26 cellular contexts compared by ENCODE assay signal in the genomic region with DNA sequence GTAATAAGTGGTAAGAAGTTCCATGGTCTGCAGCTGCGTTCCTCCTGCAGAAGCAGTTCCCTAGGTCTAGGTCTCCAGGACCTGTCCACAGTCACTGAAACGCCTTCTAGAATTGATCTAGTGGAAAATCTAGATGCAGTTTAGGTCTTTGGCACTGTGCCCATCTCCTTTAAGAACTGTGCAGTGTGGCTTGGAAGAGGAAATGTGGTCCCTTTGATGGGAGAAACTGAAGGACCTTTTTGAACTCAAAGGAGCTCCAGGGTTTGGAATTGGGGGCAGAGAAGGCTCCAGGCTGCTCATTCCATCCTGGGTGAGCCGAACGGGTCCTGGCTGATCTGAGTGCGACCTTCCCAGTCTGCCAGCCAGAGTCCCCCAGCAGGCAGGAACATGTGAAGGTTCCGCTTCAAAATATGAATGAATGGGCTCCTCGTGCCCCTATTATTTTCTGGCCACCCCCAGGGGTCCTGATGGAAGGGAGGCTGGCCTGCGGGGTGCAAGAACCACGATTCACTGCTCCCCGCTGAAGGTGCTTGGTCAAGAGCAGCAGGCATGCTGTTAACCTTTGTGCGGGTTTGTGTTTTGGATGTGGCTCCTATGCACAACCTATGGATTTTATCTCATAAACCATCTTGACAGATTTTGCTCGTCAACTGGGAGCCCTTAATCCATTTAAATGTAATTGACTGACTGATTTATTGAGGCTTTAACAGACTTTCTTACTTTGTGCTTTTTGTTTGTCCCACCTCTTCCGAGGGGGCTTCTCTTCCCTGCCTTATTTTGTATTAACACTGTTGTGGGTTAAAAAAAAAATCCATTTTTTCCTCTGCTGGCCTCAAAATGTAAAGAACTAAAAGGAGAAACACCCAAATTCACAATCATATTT. TPM values are rescaled to one million over a fixed set of nuclear protein-coding genes. Genes with fewer than 3 reads are reported as not detected.
A peak's percentile ranks its signal among the peaks of the same experiment; 100 is the strongest.
DNase-seq lines count a peak whose midpoint lies in the region; ATAC-seq and TF ChIP-seq lines count a peak whose summit lies in the region.
"Had no signal": no experiment of that assay in that cellular context is flagged by ENCODE, and none has a peak within 500 bp of the region (broad histone marks: within the 10 kb centered on the region; RNA-seq: fewer than 3 reads in every experiment).

No MANE protein-coding gene starts in this region.

- TF ChIP-seq CTCF in DND-41 (IDR thresholded peaks at IDR 0.05; ENCODE audit: borderline replicate concordance, extremely low read depth, low read length, poor library complexity, severe bottlenecking) = no peak
- TF ChIP-seq CTCF in PC-9 (conservative IDR thresholded peaks at IDR 0.05) = no peak
- TF ChIP-seq CTCF in fibroblast of the aortic adventitia (IDR thresholded peaks at IDR 0.05; ENCODE audit: insufficient read depth, low read length) = no peak
- TF ChIP-seq CTCF in CD8-positive, alpha-beta T cell (IDR thresholded peaks at IDR 0.05) = no peak

- intact Hi-C loops in PC-9 (cut with micrococcal nuclease; ENCODE audit: unreplicated experiment) = no loop called here
- intact Hi-C loops in CD8-positive, alpha-beta T cell (cut with DNase I, micrococcal nuclease) = no loop called here

- peaks cover 12% of the 10 kb centered on the region for H3K36me3 Mint-ChIP-seq in CD8-positive, alpha-beta T cell
- H3K36me3 Mint-ChIP-seq: activated naive CD8-positive, alpha-beta T cell treated with anti-CD3 and anti-CD28 coated beads for 36 hours had no signal

- in situ Hi-C loops in KBM-7 (cut with MboI; ENCODE audit: low pct_unique_long_range_greater_than_20kb, low sequenced_read_pairs) = no loop called here

- H3K9ac ChIP-seq in DND-41 (ENCODE audit: low read depth, low read length) = no peak overlapping the region

- H3K4me2 ChIP-seq in DND-41 (ENCODE audit: insufficient read depth, low read length) (no peak overlapping the region), PC-9 (no peak overlapping the region)

- peak; percentile 57; the same call in 2 of the 3 replicates for ATAC-seq in DND-41 (ENCODE audit: insufficient read depth, low read depth)
- no peak for ATAC-seq in CD8-positive, alpha-beta T cell
- ATAC-seq: gastroesophageal sphincter; pancreas; PC-3; Right ventricle myocardium inferior; stimulated activated naive CD8-positive, alpha-beta T cell treated with anti-CD3 and anti-CD28 coated beads, Interleukin-15, Interleukin-2, amounts not matched to agents 100 U/mL and 50 U/mL, for 24 hours had no signal

- POLR2A ChIA-PET in PC-9 (lab: Charles Lee; ENCODE audit: unreplicated experiment) = no interaction called here
- POLR2A ChIA-PET in CD8-positive, alpha-beta T cell (lab: Charles Lee) = no interaction called here

- H3K9me3 ChIP-seq in DND-41 (ENCODE audit: insufficient read depth, low read length, severe bottlenecking) (no peaks in the 10 kb centered on the region), PC-9 (ENCODE audit: insufficient read depth, low read depth) (no peaks in the 10 kb centered on the region)
- no peaks in the 10 kb centered on the region for H3K9me3 ChIP-seq in CD8-positive, alpha-beta T cell (ENCODE audit: low read length)
- H3K9me3 ChIP-seq: gastroesophageal sphincter, pancreas, testis had no signal

- no peaks in the 10 kb centered on the region for H3K9me2 ChIP-seq in PC-9 (ENCODE audit: insufficient read depth)

- H3K4me3 Mint-ChIP-seq in CD8-positive, alpha-beta T cell = no peak overlapping the region
- H3K4me3 Mint-ChIP-seq: activated CD4-positive, alpha-beta T cell treated with anti-CD3 and anti-CD28 coated beads, Interleukin-2, amount 10 ng/mL, durations not matched to agents 7 days and 5 days; activated naive CD8-positive, alpha-beta T cell treated with anti-CD3 and anti-CD28 coated beads for 36 hours; memory B cell had no signal

- peaks cover 4% of the 10 kb centered on the region; the same call in 1 of the 2 replicates for H3F3A ChIP-seq in PC-9 (ENCODE audit: insufficient read depth, low read depth)

- H3K79me2 ChIP-seq in DND-41 (ENCODE audit: insufficient read depth, low read length) (no peaks in the 10 kb centered on the region), PC-9 (ENCODE audit: low read depth) (no peaks in the 10 kb centered on the region)

- peaks cover 5% of the 10 kb centered on the region for H3K4me1 Mint-ChIP-seq in CD8-positive, alpha-beta T cell (ENCODE audit: low read depth)

- CTCF ChIA-PET in PC-9 (lab: Charles Lee) = interaction anchor here (0.6 kb wide), 1 partner anchor 33 kb away, joined by 5 read pairs; no protein-coding TSS in a partner anchor
- CTCF ChIA-PET in CD8-positive, alpha-beta T cell (lab: Charles Lee) = no interaction called here

- H3K4me1 ChIP-seq in DND-41 (ENCODE audit: insufficient read depth, low read length) = peaks cover 3% of the 10 kb centered on the region
- H3K4me1 ChIP-seq in PC-9 (replicated peaks; ENCODE audit: insufficient read depth) = peaks cover 15% of the 10 kb centered on the region
- H3K4me1 ChIP-seq in CD8-positive, alpha-beta T cell (ENCODE audit: insufficient read depth, low read length) = peaks cover 10% of the 10 kb centered on the region
- H3K4me1 ChIP-seq: pancreas had no signal

- H4K20me1 ChIP-seq in DND-41 (ENCODE audit: insufficient read depth, low read length) (0 out of 2 replicates have a peak, but pooled peaks cover 3% of the 10 kb centered on the region), PC-9 (ENCODE audit: insufficient read depth) (no peaks in the 10 kb centered on the region)

- peak; percentile 6 for DNase-seq in DMS79 treated with DMSO at 0.1 percent for 48 hours (lab: John Stamatoyannopoulos, UW)
- no peak for DNase-seq in DMS79 (lab: John Stamatoyannopoulos, UW)
- DNase-seq in DND-41 = peak; percentile 24
- no peak for DNase-seq in PC-9
- DNase-seq in fibroblast of the aortic adventitia (ENCODE audit: low read depth) = peak; percentile 9
- no peak for DNase-seq in KBM-7
- no peak for DNase-seq in GM19240 (ENCODE audit: insufficient read length, low spot score)
- DNase-seq in CD8-positive, alpha-beta T cell = no peak
- DNase-seq: activated CD4-positive, alpha-beta T cell treated with anti-CD3 and anti-CD28 coated beads, Interleukin-2, amount 10 ng/mL, durations not matched to agents 7 days and 5 days; activated naive CD8-positive, alpha-beta T cell treated with anti-CD3 and anti-CD28 coated beads for 36 hours; anterior cingulate cortex; KG1; NCI-H1436 treated with DMSO at 0.1 percent for 48 hours; NCI-H446 treated with DMSO at 0.1 percent for 48 hours; PC-3; stimulated activated naive CD8-positive, alpha-beta T cell treated with anti-CD3 and anti-CD28 coated beads, Interleukin-15, Interleukin-2, amounts not matched to agents 100 U/mL and 50 U/mL, for 24 hours; testis; WERI-Rb-1 had no signal

- H3K36me3 ChIP-seq in DND-41 (ENCODE audit: insufficient read depth, low read length) = no peaks in the 10 kb centered on the region
- no peaks in the 10 kb centered on the region for H3K36me3 ChIP-seq in PC-9 (ENCODE audit: low read depth)
- no peaks in the 10 kb centered on the region for H3K36me3 ChIP-seq in CD8-positive, alpha-beta T cell (ENCODE audit: insufficient read depth, low read length)
- H3K36me3 ChIP-seq: pancreas had no signal

- H3K27ac ChIP-seq in DND-41 (ENCODE audit: low read length) (no peak overlapping the region), PC-9 (no peak overlapping the region)
- no peak overlapping the region for H3K27ac ChIP-seq in CD8-positive, alpha-beta T cell (ENCODE audit: low read depth, low read length)
- H3K27ac ChIP-seq: 22Rv1, C4-2B, gastroesophageal sphincter, pancreas, skin epidermis, testis, WERI-Rb-1 had no signal

- BruUV-seq in PC-9 (replicated peaks; lab: Mats Ljungman, UMichigan) = TSS peak; percentile 31

- H3K27me3 ChIP-seq in DND-41 (ENCODE audit: insufficient read depth, low read length, poor library complexity) (peaks cover 21% of the 10 kb centered on the region), PC-9 (ENCODE audit: insufficient read depth, low read depth) (no peaks in the 10 kb centered on the region)
- H3K27me3 ChIP-seq in CD8-positive, alpha-beta T cell (ENCODE audit: insufficient read depth, low read length) = peaks cover 7% of the 10 kb centered on the region
- H3K27me3 ChIP-seq: pancreas, testis had no signal

- H3K9me3 Mint-ChIP-seq in CD8-positive, alpha-beta T cell = no peaks in the 10 kb centered on the region
- H3K9me3 Mint-ChIP-seq: activated CD4-positive, alpha-beta T cell treated with anti-CD3 and anti-CD28 coated beads, Interleukin-2, amount 10 ng/mL, durations not matched to agents 7 days and 5 days; activated naive CD8-positive, alpha-beta T cell treated with anti-CD3 and anti-CD28 coated beads for 36 hours; memory B cell had no signal

- H3K27me3 Mint-ChIP-seq in CD8-positive, alpha-beta T cell (ENCODE audit: low read depth) = peaks cover 22% of the 10 kb centered on the region

- H3K4me3 ChIP-seq in DND-41 (ENCODE audit: low read depth in 1 of 2, low read length in 2 of 2) = no peak overlapping the region
- no peak overlapping the region for H3K4me3 ChIP-seq in PC-9
- no peak overlapping the region for H3K4me3 ChIP-seq in fibroblast of the aortic adventitia (ENCODE audit: low read depth, low read length)
- no peak overlapping the region for H3K4me3 ChIP-seq in CD8-positive, alpha-beta T cell (ENCODE audit: low read depth, low read length)
- H3K4me3 ChIP-seq: gastroesophageal sphincter, pancreas, skin epidermis, testis had no signal

- H2AFZ ChIP-seq in DND-41 (ENCODE audit: low read depth, low read length) = no peak overlapping the region
- H2AFZ ChIP-seq in PC-9 = no peak overlapping the region

- H3K27ac Mint-ChIP-seq in CD8-positive, alpha-beta T cell = no peak overlapping the region
- H3K27ac Mint-ChIP-seq: activated CD4-positive, alpha-beta T cell treated with anti-CD3 and anti-CD28 coated beads, Interleukin-2, amount 10 ng/mL, durations not matched to agents 7 days and 5 days; activated naive CD8-positive, alpha-beta T cell treated with anti-CD3 and anti-CD28 coated beads for 36 hours; memory B cell had no signal

RNA-seq across cellular contexts. Expression of a gene that starts 36.7 kb away (rescaled TPM):
- total RNA-seq in PC-9 (2021) (6.6 and 10.3 TPM in 2 replicates), fibroblast of the aortic adventitia (ENCODE audit: low replicate concordance) (0.27 and 5.1 TPM in 2 replicates)
- total RNA-seq in CD8-positive, alpha-beta T cell = 1 to 10 TPM; 2.2 to 2.5 TPM
- total RNA-seq: activated CD8-positive, alpha-beta memory T cell treated with anti-CD3 and anti-CD28 coated beads for 36 hours had no signal

Comparison
In these comparisons a context has a peak if more than half of its experiments do, and no peak if none do; other contexts are left out.
1. DNase-seq: peak in DMS79 treated with DMSO at 0.1 percent for 48 hours (single experiment), DND-41 (single experiment) and fibroblast of the aortic adventitia (single experiment); none in DMS79 (single experiment), PC-9 (0 of 2), KBM-7 (single experiment), GM19240 (single experiment) and CD8-positive, alpha-beta T cell (0 of 7).